In the genomic region with DNA sequence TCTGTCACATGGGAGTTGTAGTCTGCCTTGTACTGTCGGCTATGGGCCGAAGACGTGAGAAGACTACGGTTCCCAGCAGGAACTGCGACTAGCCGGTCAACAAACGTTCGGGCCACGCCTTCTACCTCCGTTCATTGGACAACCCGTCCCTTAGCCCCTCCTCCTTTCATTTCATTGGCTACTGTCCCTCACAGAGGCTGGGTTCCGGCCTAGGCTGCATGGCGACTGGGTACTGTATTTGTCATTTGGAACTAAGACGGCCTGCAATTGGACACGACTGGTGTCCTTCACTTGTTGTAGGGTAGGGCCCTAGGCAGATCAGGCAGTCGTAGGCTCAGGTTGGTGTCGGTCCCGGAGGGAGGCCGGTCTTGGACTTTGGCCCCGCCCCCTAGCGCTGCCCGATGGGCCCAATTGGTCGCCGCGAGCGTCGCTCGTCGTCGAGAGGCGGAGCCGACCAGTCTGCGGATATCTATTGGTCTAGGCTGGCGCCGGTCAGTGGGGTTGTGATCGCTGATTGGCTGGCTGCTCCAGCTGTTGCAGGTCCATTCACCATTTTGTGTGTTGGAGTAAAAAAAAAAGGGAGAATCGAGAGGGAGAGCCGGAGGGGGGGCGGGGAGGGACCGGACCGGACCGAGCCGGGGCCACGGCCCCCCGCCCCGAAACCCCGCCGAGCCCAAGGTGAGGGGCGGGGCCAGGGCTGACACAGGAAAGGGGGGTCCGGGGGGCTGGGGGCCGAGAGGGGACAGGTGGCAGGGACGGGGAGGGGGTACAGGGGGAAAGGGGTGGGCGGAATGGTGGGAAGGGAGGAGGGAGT, we compare ENCODE assay signal across 8 cellular contexts. TPM values are rescaled to one million over a fixed set of nuclear protein-coding genes. Genes with fewer than 3 reads are reported as not detected.
DNase-seq lines count a peak whose midpoint lies in the region; ATAC-seq and TF ChIP-seq lines count a peak whose summit lies in the region.

A gene (plus strand): TSS at position 549 of the 814 bp plus-strand sequence. CDS start 2,532 bp downstream, outside the sequence.

- H3K27me3 ChIP-seq in mononuclear cell (ENCODE audit: insufficient read depth, low read length), result no peaks in the 10 kb centered on the region

- peak; percentile 100 for DNase-seq in DMS114 treated with DMSO at 0.1 percent for 48 hours (lab: John Stamatoyannopoulos, UW; ENCODE audit: unreplicated experiment)
- DNase-seq in KG1 (lab: John Stamatoyannopoulos, UW), result peak; percentile 96
- peak; percentile 99 for DNase-seq in activated T-cell treated with anti-CD3 and anti-CD28 coated beads, Interleukin-2, amount 50 U/mL, for 24 hours
- peak; percentile 100 for DNase-seq in epithelial cell of prostate (ENCODE audit: low read depth, low spot score)
- DNase-seq in stimulated activated CD8-positive, alpha-beta memory T cell treated with anti-CD3 and anti-CD28 coated beads, Interleukin-4, amount 100 ng/mL, for 1 hour (ENCODE audit: low read depth in 2 of 2, low spot score in 1 of 2), result peak; percentile 97

- H3K27me3 Mint-ChIP-seq in activated T-cell treated with anti-CD3 and anti-CD28 coated beads, Interleukin-2, amount 50 U/mL, for 24 hours, result no peaks in the 10 kb centered on the region

- H3K36me3 Mint-ChIP-seq in activated T-cell treated with anti-CD3 and anti-CD28 coated beads, Interleukin-2, amount 50 U/mL, for 24 hours (ENCODE audit: low read depth), result peaks cover 31% of the 10 kb centered on the region

- peak within 1 kb of the TSS; percentile 63 for H3K4me3 ChIP-seq in mononuclear cell (ENCODE audit: low read length)

- no peaks in the 10 kb centered on the region for H3K9me3 ChIP-seq in mononuclear cell (ENCODE audit: low read depth, low read length)

- no peak within 1 kb of the TSS for H3K4me3 Mint-ChIP-seq in activated T-cell treated with anti-CD3 and anti-CD28 coated beads, Interleukin-2, amount 50 U/mL, for 24 hours

- peak; percentile 82 for ATAC-seq in GM21737 (IDR thresholded peaks at IDR 0.05; ENCODE audit: unreplicated experiment)

- peaks cover 34% of the 10 kb centered on the region for H3K4me1 ChIP-seq in mononuclear cell (ENCODE audit: insufficient read depth, low read length)

- H3K9me3 Mint-ChIP-seq in activated T-cell treated with anti-CD3 and anti-CD28 coated beads, Interleukin-2, amount 50 U/mL, for 24 hours, result no peaks in the 10 kb centered on the region

- peaks cover 25% of the 10 kb centered on the region for H3K4me1 Mint-ChIP-seq in activated T-cell treated with anti-CD3 and anti-CD28 coated beads, Interleukin-2, amount 50 U/mL, for 24 hours (ENCODE audit: low read depth)

- H3K27ac ChIP-seq in epithelial cell of prostate, result peak within 1 kb of the TSS; percentile 99

- peak within 1 kb of the TSS; percentile 99 for H3K27ac Mint-ChIP-seq in activated T-cell treated with anti-CD3 and anti-CD28 coated beads, Interleukin-2, amount 50 U/mL, for 24 hours

TF ChIP-seq in PFSK-1, 5 proteins besides CTCF, POLR2A, EP300 and RAD21:
- TF ChIP-seq, protein P1, sequence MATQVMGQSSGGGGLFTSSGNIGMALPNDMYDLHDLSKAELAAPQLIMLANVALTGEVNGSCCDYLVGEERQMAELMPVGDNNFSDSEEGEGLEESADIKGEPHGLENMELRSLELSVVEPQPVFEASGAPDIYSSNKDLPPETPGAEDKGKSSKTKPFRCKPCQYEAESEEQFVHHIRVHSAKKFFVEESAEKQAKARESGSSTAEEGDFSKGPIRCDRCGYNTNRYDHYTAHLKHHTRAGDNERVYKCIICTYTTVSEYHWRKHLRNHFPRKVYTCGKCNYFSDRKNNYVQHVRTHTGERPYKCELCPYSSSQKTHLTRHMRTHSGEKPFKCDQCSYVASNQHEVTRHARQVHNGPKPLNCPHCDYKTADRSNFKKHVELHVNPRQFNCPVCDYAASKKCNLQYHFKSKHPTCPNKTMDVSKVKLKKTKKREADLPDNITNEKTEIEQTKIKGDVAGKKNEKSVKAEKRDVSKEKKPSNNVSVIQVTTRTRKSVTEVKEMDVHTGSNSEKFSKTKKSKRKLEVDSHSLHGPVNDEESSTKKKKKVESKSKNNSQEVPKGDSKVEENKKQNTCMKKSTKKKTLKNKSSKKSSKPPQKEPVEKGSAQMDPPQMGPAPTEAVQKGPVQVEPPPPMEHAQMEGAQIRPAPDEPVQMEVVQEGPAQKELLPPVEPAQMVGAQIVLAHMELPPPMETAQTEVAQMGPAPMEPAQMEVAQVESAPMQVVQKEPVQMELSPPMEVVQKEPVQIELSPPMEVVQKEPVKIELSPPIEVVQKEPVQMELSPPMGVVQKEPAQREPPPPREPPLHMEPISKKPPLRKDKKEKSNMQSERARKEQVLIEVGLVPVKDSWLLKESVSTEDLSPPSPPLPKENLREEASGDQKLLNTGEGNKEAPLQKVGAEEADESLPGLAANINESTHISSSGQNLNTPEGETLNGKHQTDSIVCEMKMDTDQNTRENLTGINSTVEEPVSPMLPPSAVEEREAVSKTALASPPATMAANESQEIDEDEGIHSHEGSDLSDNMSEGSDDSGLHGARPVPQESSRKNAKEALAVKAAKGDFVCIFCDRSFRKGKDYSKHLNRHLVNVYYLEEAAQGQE (IDR thresholded peaks at IDR 0.05; ENCODE audit: insufficient read depth in 1 of 2, low read depth in 2 of 2, low read length in 2 of 2), result no peak
- peak; percentile 78; the same call in 1 of the 2 replicates for TF ChIP-seq SIN3A (IDR thresholded peaks at IDR 0.05; ENCODE audit: borderline replicate concordance, insufficient read depth, low read length)

RNA-seq across cellular contexts. Expression of the gene that starts here (rescaled TPM):
- 81.2 TPM for polyA plus RNA-seq in PFSK-1 (2012; ENCODE audit: insufficient read length, low read depth)
- 36.0 TPM for total RNA-seq in mononuclear cell

Comparison
In these comparisons a context has a peak if more than half of its experiments do, and no peak if none do; other contexts are left out.
1. Peak in every context shown above with its lines: DNase-seq, ATAC-seq, H3K4me3 ChIP-seq and H3K27ac ChIP-seq.